ENCODE assay signal across 9 cellular contexts in genomic region chr20:5845686-5846651, GRCh38.
DNase-seq lines count a peak whose midpoint lies in the region; ATAC-seq and TF ChIP-seq lines count a peak whose summit lies in the region.
"Had no signal": no experiment of that assay in that cellular context is flagged by ENCODE, and none has a peak within 500 bp of the region (broad histone marks: within the 10 kb centered on the region; RNA-seq: fewer than 3 reads in every experiment).

No MANE protein-coding gene starts in this region.

- CTCF ChIA-PET in CD4-positive, alpha-beta T cell (lab: Charles Lee): interaction anchor here (1.4 to 1.5 kb wide), 2 partner anchors 10 to 58 kb away, joined by 4 read pairs; no protein-coding TSS in a partner anchor

- H3K79me2 ChIP-seq in MM.1S (ENCODE audit: low read length): no peaks in the 10 kb centered on the region

- POLR2A ChIA-PET in CD4-positive, alpha-beta T cell (lab: Charles Lee): interaction anchor here (2.0 kb wide), 1 partner anchor 10 kb away, joined by 7 read pairs; no protein-coding TSS in a partner anchor

- H3K4me1 ChIP-seq in MM.1S (ENCODE audit: low read length) (peaks cover 7% of the 10 kb centered on the region; the same call in 1 of the 2 replicates), lower lobe of right lung (no peaks in the 10 kb centered on the region)

- no peak for TF ChIP-seq CTCF in CD4-positive, alpha-beta T cell (IDR thresholded peaks at IDR 0.05)
- no peak for TF ChIP-seq CTCF in MM.1S (IDR thresholded peaks at IDR 0.05; ENCODE audit: low read length)
- no peak for TF ChIP-seq CTCF in lower lobe of right lung (IDR thresholded peaks at IDR 0.05)

- peaks cover 15% of the 10 kb centered on the region for H3K36me3 Mint-ChIP-seq in CD4-positive, alpha-beta T cell (ENCODE audit: low read depth)
- H3K36me3 Mint-ChIP-seq in activated T-helper 2 cell treated with anti-CD3 and anti-CD28 coated beads, Interferon-gamma antibody, Interleukin-2, Interleukin-4, amounts not matched to agents 10 μg/mL and 5 μg/mL and 100 μg/mL, durations not matched to agents 14 hours and 24 hours and 36 hours (ENCODE audit: low read depth): peaks cover 13% of the 10 kb centered on the region

- no peaks in the 10 kb centered on the region for H3K27me3 ChIP-seq in CD4-positive, alpha-beta T cell (ENCODE audit: control insufficient read depth, insufficient read depth, low read length)
- H3K27me3 ChIP-seq in MM.1S (replicated peaks; ENCODE audit: insufficient read depth, low read length): no peaks in the 10 kb centered on the region
- H3K27me3 ChIP-seq in lower lobe of right lung (ENCODE audit: low read depth): no peaks in the 10 kb centered on the region
- H3K27me3 ChIP-seq: neutrophil had no signal

- H3K4me2 ChIP-seq in MM.1S (ENCODE audit: low read depth, low read length): no peak overlapping the region

- H2AFZ ChIP-seq in MM.1S (ENCODE audit: low read length): no peak overlapping the region

- no peaks in the 10 kb centered on the region for H3K9me2 ChIP-seq in MM.1S (replicated peaks; ENCODE audit: insufficient read depth, low read length)

- no peak overlapping the region for H3K27ac ChIP-seq in CD4-positive, alpha-beta T cell (ENCODE audit: low read depth, low read length)
- no peak overlapping the region for H3K27ac ChIP-seq in MM.1S (ENCODE audit: low read length)
- no peak overlapping the region for H3K27ac ChIP-seq in lower lobe of right lung
- H3K27ac ChIP-seq: neutrophil had no signal

- H3K4me1 Mint-ChIP-seq in CD4-positive, alpha-beta T cell (ENCODE audit: low read depth): peaks cover 58% of the 10 kb centered on the region
- H3K4me1 Mint-ChIP-seq in activated T-helper 2 cell treated with anti-CD3 and anti-CD28 coated beads, Interferon-gamma antibody, Interleukin-2, Interleukin-4, amounts not matched to agents 10 μg/mL and 5 μg/mL and 100 μg/mL, durations not matched to agents 14 hours and 24 hours and 36 hours (ENCODE audit: low read depth): peaks cover 56% of the 10 kb centered on the region

- no peaks in the 10 kb centered on the region for H3K9me3 Mint-ChIP-seq in CD4-positive, alpha-beta T cell
- peaks cover 7% of the 10 kb centered on the region for H3K9me3 Mint-ChIP-seq in activated T-helper 2 cell treated with anti-CD3 and anti-CD28 coated beads, Interferon-gamma antibody, Interleukin-2, Interleukin-4, amounts not matched to agents 10 μg/mL and 5 μg/mL and 100 μg/mL, durations not matched to agents 14 hours and 24 hours and 36 hours

- H3K9ac ChIP-seq in MM.1S (ENCODE audit: low read length): no peak overlapping the region

- peak overlapping the region; percentile 8 for H3K4me3 Mint-ChIP-seq in CD4-positive, alpha-beta T cell
- H3K4me3 Mint-ChIP-seq in activated T-helper 2 cell treated with anti-CD3 and anti-CD28 coated beads, Interferon-gamma antibody, Interleukin-2, Interleukin-4, amounts not matched to agents 10 μg/mL and 5 μg/mL and 100 μg/mL, durations not matched to agents 14 hours and 24 hours and 36 hours (ENCODE audit: low read depth): no peak overlapping the region

- H3K9me3 ChIP-seq in CD4-positive, alpha-beta T cell (ENCODE audit: control insufficient read depth, low read length): no peaks in the 10 kb centered on the region
- H3K9me3 ChIP-seq in MM.1S (replicated peaks; ENCODE audit: insufficient read depth, low read length): no peaks in the 10 kb centered on the region
- H3K9me3 ChIP-seq in lower lobe of right lung: no peaks in the 10 kb centered on the region
- H3K9me3 ChIP-seq: neutrophil had no signal

- H3K36me3 ChIP-seq in MM.1S (replicated peaks; ENCODE audit: insufficient read depth, low read length) (no peaks in the 10 kb centered on the region), lower lobe of right lung (no peaks in the 10 kb centered on the region)
- H3K36me3 ChIP-seq: neutrophil had no signal

- ATAC-seq in CD4-positive, alpha-beta T cell (ENCODE audit: poor library complexity): peak; percentile 59
- ATAC-seq in lower lobe of right lung (peak; percentile 25 to 39), GM19397 (IDR thresholded peaks at IDR 0.05; ENCODE audit: unreplicated experiment) (no peak), HG03571 (IDR thresholded peaks at IDR 0.05; ENCODE audit: unreplicated experiment) (no peak)

- H3K27ac Mint-ChIP-seq in CD4-positive, alpha-beta T cell: peak overlapping the region; percentile 71
- H3K27ac Mint-ChIP-seq in activated T-helper 2 cell treated with anti-CD3 and anti-CD28 coated beads, Interferon-gamma antibody, Interleukin-2, Interleukin-4, amounts not matched to agents 10 μg/mL and 5 μg/mL and 100 μg/mL, durations not matched to agents 14 hours and 24 hours and 36 hours: peak overlapping the region; percentile 77

- no peaks in the 10 kb centered on the region for H3K27me3 Mint-ChIP-seq in CD4-positive, alpha-beta T cell
- H3K27me3 Mint-ChIP-seq in activated T-helper 2 cell treated with anti-CD3 and anti-CD28 coated beads, Interferon-gamma antibody, Interleukin-2, Interleukin-4, amounts not matched to agents 10 μg/mL and 5 μg/mL and 100 μg/mL, durations not matched to agents 14 hours and 24 hours and 36 hours (ENCODE audit: low read depth): no peaks in the 10 kb centered on the region

- H3F3A ChIP-seq in MM.1S (ENCODE audit: insufficient read depth, low read length): no peaks in the 10 kb centered on the region

- intact Hi-C loops in CD4-positive, alpha-beta T cell (cut with DNase I, micrococcal nuclease): loop anchor here in 1 of 2 experiments (5.0 kb wide), 1 partner anchor 39 kb away; no protein-coding TSS in a partner anchor
- intact Hi-C loops in activated T-helper 2 cell treated with anti-CD3 and anti-CD28 coated beads, Interferon-gamma antibody, Interleukin-2, Interleukin-4, amounts not matched to agents 10 μg/mL and 5 μg/mL and 100 μg/mL, durations not matched to agents 14 hours and 24 hours and 36 hours (cut with micrococcal nuclease): loop anchor here (2.0 kb wide), 1 partner anchor 73 kb away; no protein-coding TSS in a partner anchor
- intact Hi-C loops in lower lobe of right lung (cut with DNase I): no loop called here

- H3K4me3 ChIP-seq in MM.1S (ENCODE audit: low read length) (no peak overlapping the region), lower lobe of right lung (no peak overlapping the region)

- DNase-seq in CD4-positive, alpha-beta T cell: no peak
- DNase-seq in MM.1S: peak; percentile 22
- DNase-seq in activated T-helper 2 cell treated with anti-CD3 and anti-CD28 coated beads, Interferon-gamma antibody, Interleukin-2, Interleukin-4, amounts not matched to agents 10 μg/mL and 5 μg/mL and 100 μg/mL, durations not matched to agents 14 hours and 24 hours and 36 hours (ENCODE audit: low spot score): no peak
- no peak for DNase-seq in lower lobe of right lung
- no peak for DNase-seq in KG1 (lab: John Stamatoyannopoulos, UW)
- DNase-seq in HT-29 (ENCODE audit: low spot score): no peak

- no peaks in the 10 kb centered on the region for H4K20me1 ChIP-seq in MM.1S (ENCODE audit: insufficient read depth, low read length)

Comparison
In these comparisons a context has a peak if more than half of its experiments do, and no peak if none do; other contexts are left out.
1. ATAC-seq: peak in CD4-positive, alpha-beta T cell (single experiment) and lower lobe of right lung (2 of 2); none in GM19397 (single experiment) and HG03571 (single experiment).